ENCODE assay signal across 8 cellular contexts in the genomic region with DNA sequence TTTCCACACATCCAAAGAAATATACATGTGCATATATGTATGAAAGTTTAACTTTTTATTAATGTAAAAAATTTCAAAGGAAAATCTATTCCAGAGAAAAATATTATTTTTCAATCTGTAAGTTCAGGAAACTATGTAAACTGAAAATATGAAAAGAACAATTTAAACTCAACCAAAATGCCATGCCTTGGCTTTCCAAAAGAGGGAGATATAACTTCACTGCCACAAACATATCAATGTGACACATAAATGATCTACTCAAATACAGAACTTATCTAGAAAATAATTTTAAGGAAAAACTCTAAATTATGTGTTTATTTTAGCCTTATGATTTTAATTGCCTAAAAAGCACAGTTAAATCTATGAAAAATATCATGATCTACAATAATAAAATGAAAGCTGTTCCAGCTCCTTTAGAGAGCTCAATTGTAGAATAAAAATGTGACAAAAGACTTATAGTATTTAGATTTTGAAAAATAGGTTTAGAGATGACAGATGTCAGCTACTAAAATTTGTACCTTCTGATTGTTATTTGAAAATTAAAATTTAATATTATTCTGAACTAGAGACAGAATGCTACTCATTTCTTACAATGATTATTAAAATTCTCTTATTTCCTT.
DNase-seq lines count a peak whose midpoint lies in the region; ATAC-seq and TF ChIP-seq lines count a peak whose summit lies in the region.

No MANE protein-coding gene starts in this region.

- intact Hi-C loops in left ventricle myocardium inferior (cut with micrococcal nuclease) (no loop called here), left cardiac atrium (cut with DNase I) (loop anchor here (2.0 to 10.0 kb wide), 2 partner anchors 464 to 468 kb away; no protein-coding TSS in a partner anchor), spleen (cut with DNase I; ENCODE audit: low total_unique reads) (no loop called here)

- peaks cover 16% of the 10 kb centered on the region for H3K79me2 ChIP-seq in fibroblast of lung (ENCODE audit: control insufficient read depth, insufficient read depth, low read length)

- peaks cover 11% of the 10 kb centered on the region for H3K36me3 ChIP-seq in left ventricle myocardium inferior
- H3K36me3 ChIP-seq in fibroblast of lung (ENCODE audit: control insufficient read depth, insufficient read depth, low read length) = no peaks in the 10 kb centered on the region
- peaks cover 0 to 10% (median 0%) of the 10 kb centered on the region in 6 donors for H3K36me3 ChIP-seq in spleen

- H3K4me1 ChIP-seq in left ventricle myocardium inferior (peaks cover 46% of the 10 kb centered on the region), fibroblast of lung (ENCODE audit: control insufficient read depth, extremely low read depth, insufficient read depth, low read length) (no peaks in the 10 kb centered on the region), spleen (no peaks in the 10 kb centered on the region)

- no peak overlapping the region for H3K9ac ChIP-seq in fibroblast of lung (ENCODE audit: insufficient read depth, low read length)

- H3K27ac ChIP-seq in left ventricle myocardium inferior (replicated peaks) (no peak overlapping the region), fibroblast of lung (ENCODE audit: insufficient read depth, low read length) (no peak overlapping the region), spleen (no peak overlapping the region)

- TF ChIP-seq POLR2A in spleen (IDR thresholded peaks at IDR 0.05) (no peak), GM18505 (IDR thresholded peaks at IDR 0.05; ENCODE audit: borderline replicate concordance, extremely low read depth, insufficient read depth, insufficient read length) (no peak)

- H3K27me3 ChIP-seq in left ventricle myocardium inferior (ENCODE audit: low read depth) (no peaks in the 10 kb centered on the region), fibroblast of lung (ENCODE audit: control insufficient read depth, insufficient read depth, low read length) (no peaks in the 10 kb centered on the region), spleen (replicated peaks in 1 of 7) (no peaks in the 10 kb centered on the region)

- no peak overlapping the region for H3K4me2 ChIP-seq in fibroblast of lung (ENCODE audit: extremely low read depth, insufficient read depth, low read length)

- no peak for ATAC-seq in left cardiac atrium
- ATAC-seq in GM18505 (IDR thresholded peaks at IDR 0.05; ENCODE audit: unreplicated experiment) = no peak

- H4K20me1 ChIP-seq in fibroblast of lung (ENCODE audit: control insufficient read depth, extremely low read depth, insufficient read depth, low read length) = no peaks in the 10 kb centered on the region

- H3K4me3 ChIP-seq in left ventricle myocardium inferior = no peak overlapping the region
- H3K4me3 ChIP-seq in fibroblast of lung (replicated peaks in 1 of 4; ENCODE audit: control extremely low read depth in 1 of 4, insufficient read depth in 1 of 4, low read depth in 3 of 4, low read length in 4 of 4) = no peak overlapping the region
- no peak overlapping the region for H3K4me3 ChIP-seq in spleen

- TF ChIP-seq CTCF in left ventricle myocardium inferior (IDR thresholded peaks at IDR 0.05; ENCODE audit: borderline replicate concordance) = peak; percentile 86
- TF ChIP-seq CTCF in fibroblast of lung (conservative IDR thresholded peaks at IDR 0.05 in 1 of 2, IDR thresholded peaks at IDR 0.05 in 1 of 2; ENCODE audit: low read depth in 1 of 2, low read length in 2 of 2) = peak; percentile 60 to 79
- peak in 8 of 11 experiments; percentile 8 to 55 (median 49) for TF ChIP-seq CTCF in spleen (IDR thresholded peaks at IDR 0.05 in 8 of 11, conservative IDR thresholded peaks at IDR 0.05 in 3 of 11)

- no peak overlapping the region for H2AFZ ChIP-seq in fibroblast of lung (ENCODE audit: low read length)

- DNase-seq in left ventricle myocardium inferior (no peak), left cardiac atrium (no peak), NCI-H69 (lab: John Stamatoyannopoulos, UW) (peak; percentile 6), fibroblast of lung (ENCODE audit: low read depth in 2 of 2) (peak; percentile 17 to 64), spleen (no peak), NCI-H2196 treated with DMSO at 0.1 percent for 48 hours (lab: John Stamatoyannopoulos, UW; ENCODE audit: unreplicated experiment) (no peak), retina (no peak)

- H3K9me3 ChIP-seq in left ventricle myocardium inferior (replicated peaks) = no peaks in the 10 kb centered on the region
- H3K9me3 ChIP-seq in fibroblast of lung (ENCODE audit: control insufficient read depth, insufficient read depth, low read depth, low read length) = no peaks in the 10 kb centered on the region
- H3K9me3 ChIP-seq in spleen = no peaks in the 10 kb centered on the region

Comparison
In these comparisons a context has a peak if more than half of its experiments do, and no peak if none do; other contexts are left out.
1. intact Hi-C loops: an anchor here in left cardiac atrium (2.0 to 10.0 kb wide); none called in left ventricle myocardium inferior and spleen.
2. DNase-seq: peak in NCI-H69 (single experiment) and fibroblast of lung (2 of 2); none in left ventricle myocardium inferior (single experiment), left cardiac atrium (single experiment), spleen (single experiment), NCI-H2196 treated with DMSO at 0.1 percent for 48 hours (single experiment) and retina (single experiment).
3. Peak in every context shown above with its lines, with median percentiles within 50 percentile points of each other: CTCF ChIP-seq.